ENCODE assay signal across 15 cellular contexts in the genomic region with DNA sequence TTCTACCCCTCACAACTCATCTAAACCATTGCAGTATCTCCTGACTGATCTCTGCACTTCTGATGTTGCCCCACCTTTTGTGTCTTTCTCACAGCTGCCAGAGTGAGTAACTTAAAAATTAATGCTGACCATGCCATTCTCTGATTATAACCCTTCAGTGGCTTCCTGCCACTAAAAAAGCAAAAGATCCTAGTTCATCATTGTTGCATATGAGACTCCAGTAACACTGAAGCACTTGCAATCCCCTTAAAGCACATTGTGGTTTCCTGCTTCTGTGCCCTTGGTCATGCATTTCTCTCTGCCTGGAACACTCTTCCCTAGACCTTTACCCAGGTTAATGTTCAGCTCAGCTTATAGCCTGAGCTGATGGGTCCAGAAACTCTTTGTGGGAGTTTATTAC.
DNase-seq lines count a peak whose midpoint lies in the region; ATAC-seq, FAIRE-seq and TF ChIP-seq lines count a peak whose summit lies in the region.
"Had no signal": no experiment of that assay in that cellular context is flagged by ENCODE, and none has a peak within 500 bp of the region (broad histone marks: within the 10 kb centered on the region; RNA-seq: fewer than 3 reads in every experiment).

No MANE protein-coding gene starts in this region.

- no peak overlapping the region for H3K4me3 ChIP-seq in K562
- no peak overlapping the region for H3K4me3 ChIP-seq in right atrium auricular region
- H3K4me3 ChIP-seq: left ventricle myocardium inferior had no signal

- peaks cover 35% of the 10 kb centered on the region for H3K36me3 Mint-ChIP-seq in nephron progenitor cell (ENCODE audit: low read depth)

- H3K27ac Mint-ChIP-seq in nephron progenitor cell, result no peak overlapping the region
- H3K27ac Mint-ChIP-seq: activated naive CD4-positive, alpha-beta T cell treated with anti-CD3 and anti-CD28 coated beads, Interleukin-2, amount 50 U/mL, for 24 hours; stimulated activated naive CD8-positive, alpha-beta T cell treated with anti-CD3 and anti-CD28 coated beads, Interleukin-15, Interleukin-2, amounts not matched to agents 100 ng/mL and 50 ng/mL, for 24 hours had no signal

- ATAC-seq in GM21390 (IDR thresholded peaks at IDR 0.05; ENCODE audit: unreplicated experiment) (peak; percentile 67), HG03457 (IDR thresholded peaks at IDR 0.05; ENCODE audit: unreplicated experiment) (peak; percentile 78), K562 (no peak; the same call in 2 of the 3 replicates)

- no peaks in the 10 kb centered on the region for H3K27me3 ChIP-seq in K562 (ENCODE audit: control insufficient read depth in 2 of 2, insufficient read depth in 2 of 2, low read length in 2 of 2)
- no peaks in the 10 kb centered on the region for H3K27me3 ChIP-seq in right atrium auricular region

- CTCF ChIA-PET in K562 (lab: Yijun Ruan, JAX; ENCODE audit: low intra/inter-chr PET ratio), result no interaction called here

- no peaks in the 10 kb centered on the region for H3K9me3 Mint-ChIP-seq in nephron progenitor cell
- H3K9me3 Mint-ChIP-seq: activated naive CD4-positive, alpha-beta T cell treated with anti-CD3 and anti-CD28 coated beads, Interleukin-2, amount 50 U/mL, for 24 hours; stimulated activated naive CD8-positive, alpha-beta T cell treated with anti-CD3 and anti-CD28 coated beads, Interleukin-15, Interleukin-2, amounts not matched to agents 100 ng/mL and 50 ng/mL, for 24 hours had no signal

- H3K27ac ChIP-seq in K562 (ENCODE audit: extremely low read depth, low read depth, low read length), result no peak overlapping the region
- no peak overlapping the region for H3K27ac ChIP-seq in right atrium auricular region
- H3K27ac ChIP-seq: left ventricle myocardium inferior had no signal

- H3K4me3 Mint-ChIP-seq in nephron progenitor cell, result no peak overlapping the region
- H3K4me3 Mint-ChIP-seq: activated naive CD4-positive, alpha-beta T cell treated with anti-CD3 and anti-CD28 coated beads, Interleukin-2, amount 50 U/mL, for 24 hours; stimulated activated naive CD8-positive, alpha-beta T cell treated with anti-CD3 and anti-CD28 coated beads, Interleukin-15, Interleukin-2, amounts not matched to agents 100 ng/mL and 50 ng/mL, for 24 hours had no signal

- no peak overlapping the region for H2AFZ ChIP-seq in K562 (ENCODE audit: low read depth, low read length)

- in situ Hi-C loops in K562 (cut with MboI), result no loop called here

- no peak for TF ChIP-seq POLR2A in K562 (conservative IDR thresholded peaks at IDR 0.05)
- TF ChIP-seq POLR2A in erythroblast (IDR thresholded peaks at IDR 0.05; ENCODE audit: low read length), result no peak

- H3K4me1 ChIP-seq in K562 (replicated peaks in 1 of 2; ENCODE audit: control insufficient read depth in 2 of 2, insufficient read depth in 2 of 2, low read length in 2 of 2), result no peaks in the 10 kb centered on the region
- no peaks in the 10 kb centered on the region for H3K4me1 ChIP-seq in right atrium auricular region
- H3K4me1 ChIP-seq: left ventricle myocardium inferior had no signal

- peak; percentile 88 for DNase-seq in DMS79 (lab: John Stamatoyannopoulos, UW)
- DNase-seq in K562 (ENCODE audit: extremely low read depth in 1 of 4, low spot score in 3 of 4), result no peak
- no peak for DNase-seq in erythroblast (lab: John Stamatoyannopoulos, UW)
- no peak for DNase-seq in nephron progenitor cell
- no peak for DNase-seq in right atrium auricular region (ENCODE audit: low spot score)
- DNase-seq in NCI-H446 treated with DMSO at 0.1 percent for 48 hours (lab: John Stamatoyannopoulos, UW), result no peak
- DNase-seq: activated CD4-positive, alpha-beta T cell treated with anti-CD3 and anti-CD28 coated beads, Interleukin-2, amount 50 U/mL, for 1 hour; left ventricle myocardium inferior; NCI-H1694; NK-92 treated with Interleukin-12 subunit alpha and Interleukin-12 subunit beta, amount 100 ng/mL, for 24 hours had no signal

- no peaks in the 10 kb centered on the region for H3K4me1 Mint-ChIP-seq in nephron progenitor cell
- H3K4me1 Mint-ChIP-seq: activated naive CD4-positive, alpha-beta T cell treated with anti-CD3 and anti-CD28 coated beads, Interleukin-2, amount 50 U/mL, for 24 hours had no signal

- no peaks in the 10 kb centered on the region for H3K79me2 ChIP-seq in K562 (ENCODE audit: control insufficient read depth, insufficient read depth, low read length)

- TF ChIP-seq EP300 in K562 (IDR thresholded peaks at IDR 0.05; ENCODE audit: low read length), result no peak

- H3K4me2 ChIP-seq in K562 (ENCODE audit: insufficient read depth, low read length), result no peak overlapping the region

- POLR2A ChIA-PET in K562 (lab: Yijun Ruan, JAX), result interaction anchor here (0.7 kb wide), 1 partner anchor 11 kb away, joined by 3 read pairs; no protein-coding TSS in a partner anchor

- no TSS peak for BruUV-seq in K562 (replicated peaks; lab: Mats Ljungman, UMichigan)

- no peak overlapping the region for H3K9ac ChIP-seq in K562 (ENCODE audit: insufficient read depth in 1 of 2, low read depth in 2 of 2, low read length in 2 of 2)

- intact Hi-C loops in K562 (cut with micrococcal nuclease), result no loop called here

- H3K9me3 ChIP-seq in K562 (replicated peaks; ENCODE audit: control insufficient read depth, insufficient read depth, low read depth, low read length), result no peaks in the 10 kb centered on the region
- H3K9me3 ChIP-seq in right atrium auricular region, result no peaks in the 10 kb centered on the region
- H3K9me3 ChIP-seq: left ventricle myocardium inferior had no signal

- no peaks in the 10 kb centered on the region for H3K27me3 Mint-ChIP-seq in nephron progenitor cell (ENCODE audit: low read depth, poor library complexity)
- H3K27me3 Mint-ChIP-seq: activated naive CD4-positive, alpha-beta T cell treated with anti-CD3 and anti-CD28 coated beads, Interleukin-2, amount 50 U/mL, for 24 hours; stimulated activated naive CD8-positive, alpha-beta T cell treated with anti-CD3 and anti-CD28 coated beads, Interleukin-15, Interleukin-2, amounts not matched to agents 100 ng/mL and 50 ng/mL, for 24 hours had no signal

- H3K9me1 ChIP-seq in K562 (ENCODE audit: control insufficient read depth, insufficient read depth, low read length), result no peaks in the 10 kb centered on the region

- no peaks in the 10 kb centered on the region for H4K20me1 ChIP-seq in K562 (replicated peaks; ENCODE audit: control insufficient read depth, insufficient read depth, low read length)

- TF ChIP-seq CTCF in K562 (IDR thresholded peaks at IDR 0.05 in 2 of 3, conservative IDR thresholded peaks at IDR 0.05 in 1 of 3; ENCODE audit: insufficient read depth in 2 of 3, low read depth in 1 of 3, low read length in 3 of 3), result no peak
- no peak for TF ChIP-seq CTCF in nephron progenitor cell (IDR thresholded peaks at IDR 0.05)
- no peak for TF ChIP-seq CTCF in right atrium auricular region (IDR thresholded peaks at IDR 0.05)

- H3K36me3 ChIP-seq in K562 (ENCODE audit: control insufficient read depth, insufficient read depth, low read length) (no peaks in the 10 kb centered on the region), right atrium auricular region (peaks cover 54% of the 10 kb centered on the region)

- FAIRE-seq in K562 (lab: Jason Lieb, UNC), result no peak
- FAIRE-seq: G401.6 had no signal

- no peak for TF ChIP-seq RAD21 in K562 (CRISPR knock-in tag; conservative IDR thresholded peaks at IDR 0.05 in 1 of 2, IDR thresholded peaks at IDR 0.05 in 1 of 2)

TF ChIP-seq in K562, 482 proteins besides CTCF, POLR2A, EP300 and RAD21 (continues in another document):
- TF ChIP-seq MAFK (IDR thresholded peaks at IDR 0.05; ENCODE audit: low read length) (peak; percentile 55), SRSF7 (optimal IDR thresholded peaks at IDR 0.05; ENCODE audit: low read depth, low read length) (no peak), BACH1 (tag; IDR thresholded peaks at IDR 0.05) (no peak), SIN3A (IDR thresholded peaks at IDR 0.05; ENCODE audit: borderline replicate concordance in 2 of 2, control insufficient read depth in 1 of 2, low read depth in 2 of 2, low read length in 2 of 2) (no peak)
